In the genomic region with DNA sequence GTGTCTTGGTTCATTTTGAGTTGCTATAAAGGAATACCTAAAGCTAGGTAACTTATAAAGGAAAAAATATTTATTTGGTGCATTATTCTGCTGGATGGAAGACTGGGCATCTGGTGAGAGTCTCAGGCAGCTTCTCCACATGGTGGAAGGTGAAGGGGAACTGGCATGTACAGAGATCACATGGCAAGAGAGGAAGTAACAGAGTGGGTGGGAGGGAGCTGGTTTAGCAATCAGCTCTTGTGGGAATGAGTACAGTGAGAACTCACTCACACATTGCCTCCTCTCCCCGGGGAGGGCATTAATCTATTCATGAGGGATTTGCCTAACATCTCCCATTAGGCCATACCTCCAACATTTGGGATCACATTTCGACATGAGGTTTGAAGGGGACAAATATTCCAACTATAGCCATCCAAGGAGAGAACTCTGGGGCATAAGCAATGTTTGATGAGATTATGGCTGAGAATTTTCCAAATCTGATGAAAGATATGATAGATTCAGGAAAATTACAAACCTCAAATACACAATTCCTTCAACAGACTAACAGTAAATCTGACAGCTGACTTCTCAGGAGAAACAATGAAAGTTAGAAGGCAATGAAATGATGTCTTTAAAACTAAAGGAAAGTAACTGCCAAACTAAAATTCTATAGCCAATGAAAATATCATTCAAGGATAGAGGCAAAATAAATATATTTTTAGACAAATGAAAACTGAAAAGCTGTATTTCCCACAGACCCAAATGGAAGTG, we compare ENCODE assay signal across 23 cellular contexts. TPM values are rescaled to one million over a fixed set of nuclear protein-coding genes. Genes with fewer than 3 reads are reported as not detected.
DNase-seq lines count a peak whose midpoint lies in the region; ATAC-seq, FAIRE-seq and TF ChIP-seq lines count a peak whose summit lies in the region.
"Had no signal": no experiment of that assay in that cellular context is flagged by ENCODE, and none has a peak within 500 bp of the region (broad histone marks: within the 10 kb centered on the region; RNA-seq: fewer than 3 reads in every experiment).

No MANE protein-coding gene starts in this region.

- BruUV-seq in HepG2 (replicated peaks; lab: Mats Ljungman, UMichigan), result no TSS peak

- no peak for TF ChIP-seq CTCF in HepG2 (CRISPR knock-in tag; IDR thresholded peaks at IDR 0.05)
- TF ChIP-seq CTCF in right lobe of liver (IDR thresholded peaks at IDR 0.05), result no peak

- TF ChIP-seq EP300 in HepG2 (IDR thresholded peaks at IDR 0.05; ENCODE audit: low read depth in 2 of 2, low read length in 2 of 2), result no peak
- no peak for TF ChIP-seq EP300 in HepG2 (CRISPR knock-in tag; IDR thresholded peaks at IDR 0.05; ENCODE audit: borderline replicate concordance)

- intact Hi-C loops in HepG2 (cut with micrococcal nuclease; ENCODE audit: unreplicated experiment), result no loop called here
- intact Hi-C loops in right lobe of liver (cut with DNase I), result no loop called here

- TF ChIP-seq POLR2A in HepG2 (IDR thresholded peaks at IDR 0.05; ENCODE audit: insufficient read depth in 1 of 2, low read depth in 2 of 2, low read length in 2 of 2) (no peak), right lobe of liver (IDR thresholded peaks at IDR 0.05) (no peak)

- H3K27me3 ChIP-seq in HepG2 (ENCODE audit: control insufficient read depth in 1 of 2, insufficient read depth in 2 of 2, low read length in 2 of 2) (no peaks in the 10 kb centered on the region; a peak in 1 of 5 replicates), right lobe of liver (no peaks in the 10 kb centered on the region)
- H3K27me3 ChIP-seq: BE2C had no signal

- no peaks in the 10 kb centered on the region for H3K79me2 ChIP-seq in HepG2 (ENCODE audit: insufficient read depth, low read length)

- CTCF ChIA-PET in HepG2 (lab: Yijun Ruan, JAX; ENCODE audit: low intra/inter-chr PET ratio, low total read pairs), result no interaction called here

- H4K20me1 ChIP-seq in HepG2 (ENCODE audit: insufficient read depth, low read length), result no peaks in the 10 kb centered on the region

- no peaks in the 10 kb centered on the region for H3K4me1 ChIP-seq in HepG2 (ENCODE audit: insufficient read depth, low read length)
- H3K4me1 ChIP-seq in right lobe of liver, result no peaks in the 10 kb centered on the region
- H3K4me1 ChIP-seq: A549, BE2C, SJCRH30 had no signal

- WGBS in HepG2 (ENCODE audit: low lambda C conversion rate), result 0% methylated on average over 2 of the region's 2 CpGs
- 43% methylated on average over 2 of the region's 2 CpGs for WGBS in right lobe of liver (ENCODE audit: insufficient coverage, low coverage, low lambda C conversion rate, missing lambda C conversion rate)

- H3K4me3 ChIP-seq in HepG2 (replicated peaks in 1 of 3; ENCODE audit: insufficient read depth in 1 of 3, low read depth in 2 of 3, low read length in 3 of 3) (no peak overlapping the region), right lobe of liver (no peak overlapping the region)
- H3K4me3 ChIP-seq: A549, SJCRH30 had no signal

- H2AFZ ChIP-seq in HepG2 (ENCODE audit: low read length), result no peak overlapping the region

- ATAC-seq in HepG2, result no peak
- no peak for ATAC-seq in right lobe of liver
- ATAC-seq: A549 had no signal

- POLR2A ChIA-PET in HepG2 (lab: Yijun Ruan, JAX), result no interaction called here

- no peak overlapping the region for H3K9ac ChIP-seq in HepG2 (ENCODE audit: insufficient read depth, low read depth, low read length)
- H3K9ac ChIP-seq: KMS-11 had no signal

- H3K27ac ChIP-seq in HepG2 (ENCODE audit: extremely low read length, insufficient read depth, low read length), result no peak overlapping the region
- H3K27ac ChIP-seq in right lobe of liver, result no peak overlapping the region
- H3K27ac ChIP-seq: A549, KMS-11, RWPE1, SJCRH30 had no signal

- FAIRE-seq in HepG2 (lab: Jason Lieb, UNC) (no peak), HTR-8/SVneo (lab: Jason Lieb, UNC) (no peak)
- FAIRE-seq: A549, GM12891 had no signal

- TF ChIP-seq RAD21 in HepG2 (CRISPR knock-in tag; IDR thresholded peaks at IDR 0.05), result no peak

- H3K9me3 ChIP-seq in HepG2 (ENCODE audit: low read length), result peaks cover 60% of the 10 kb centered on the region
- peaks cover 0 to 5% (median 0%) of the 10 kb centered on the region in 4 donors for H3K9me3 ChIP-seq in right lobe of liver
- H3K9me3 ChIP-seq: A549, BE2C had no signal

- no peak for DNase-seq in HepG2 (ENCODE audit: low spot score)
- no peak for DNase-seq in right lobe of liver
- DNase-seq in MV-4-11 (lab: John Stamatoyannopoulos, UW), result peak; percentile 75
- peak; percentile 1 for DNase-seq in amniotic epithelial cell (ENCODE audit: low read depth)
- DNase-seq in HTR-8/SVneo (ENCODE audit: insufficient read length, low spot score), result no peak
- no peak for DNase-seq in NCI-H1048 (lab: John Stamatoyannopoulos, UW)
- DNase-seq in NCI-H2029 treated with DMSO at 0.1 percent for 48 hours (lab: John Stamatoyannopoulos, UW), result no peak
- DNase-seq: BE2C; CD4-positive, CD25-positive, alpha-beta regulatory T cell; DND-41; H7; HFFc6; NCI-H1092 treated with DMSO at 0.1 percent for 48 hours; NCI-H146; NCI-H2081; NCI-H446 treated with DMSO at 0.1 percent for 48 hours; NCI-H526 treated with DMSO at 0.1 percent for 48 hours; SJCRH30 had no signal

- H3K4me2 ChIP-seq in HepG2 (ENCODE audit: low read depth, low read length), result no peak overlapping the region
- H3K4me2 ChIP-seq: A549, KMS-11 had no signal

- in situ Hi-C loops in HepG2 (cut with HindIII; ENCODE audit: extremely low pct_ligation_motif_present, low pct_unique_long_range_greater_than_20kb), result no loop called here

- H3K36me3 ChIP-seq in HepG2 (replicated peaks in 1 of 2; ENCODE audit: control insufficient read depth in 1 of 2, insufficient read depth in 2 of 2, low read length in 2 of 2) (no peaks in the 10 kb centered on the region), right lobe of liver (no peaks in the 10 kb centered on the region)
- H3K36me3 ChIP-seq: BE2C, SJCRH30 had no signal

TF ChIP-seq in HepG2, 621 proteins besides CTCF, POLR2A, EP300 and RAD21:
- TF ChIP-seq ZNF317 (CRISPR knock-in tag; IDR thresholded peaks at IDR 0.05), result peak; percentile 93
- TF ChIP-seq MLLT10 (CRISPR knock-in tag; IDR thresholded peaks at IDR 0.05), result no peak
- TF ChIP-seq ZC3H4 (CRISPR knock-in tag; IDR thresholded peaks at IDR 0.05; ENCODE audit: borderline replicate concordance), result no peak

RNA-seq across cellular contexts. Expression of a gene that starts 52.5 kb away (rescaled TPM):
- total RNA-seq in HepG2 (2016; rRNA removed; fragmentation: Illumina TruSeq; extraction: Trizol), result not detected in 2 replicates
- not detected in 2 replicates for total RNA-seq in HepG2 (2016; cell fraction: cytosol; rRNA removed; fragmentation: Illumina TruSeq; extraction: Trizol; ENCODE audit: low read depth)
- total RNA-seq in HepG2 (2016; cell fraction: insoluble cytoplasmic fraction; rRNA removed; fragmentation: Illumina TruSeq; extraction: Trizol), result not detected in 2 replicates
- not detected in 2 replicates for total RNA-seq in HepG2 (2016; cell fraction: membrane; rRNA removed; fragmentation: Illumina TruSeq; extraction: Trizol)
- total RNA-seq in HepG2 (2016; cell fraction: nucleus; rRNA removed; fragmentation: Illumina TruSeq; extraction: Trizol), result not detected in 2 replicates
- not detected in 2 replicates for polyA plus RNA-seq in HepG2 (2011; rRNA removed)
- polyA plus RNA-seq in HepG2 (2011; cell fraction: cytosol; rRNA removed), result not detected in 2 replicates
- polyA plus RNA-seq in HepG2 (2011; cell fraction: nucleus; rRNA removed), result not detected in 2 replicates
- not detected in 2 replicates for polyA plus RNA-seq in HepG2 (2012)
- polyA plus RNA-seq in HepG2 (2016; cell fraction: cytosol; fragmentation: Illumina TruSeq; extraction: Trizol; ENCODE audit: low read depth), result not detected in 2 replicates
- polyA plus RNA-seq in HepG2 (2016; cell fraction: insoluble cytoplasmic fraction; fragmentation: Illumina TruSeq; extraction: Trizol; ENCODE audit: low read depth), result not detected in 2 replicates
- not detected in 2 replicates for polyA plus RNA-seq in HepG2 (2016; cell fraction: membrane; fragmentation: Illumina TruSeq; extraction: Trizol; ENCODE audit: low read depth)
- polyA plus RNA-seq in HepG2 (2016; cell fraction: nucleus; fragmentation: Illumina TruSeq; extraction: Trizol; ENCODE audit: insufficient read depth, low read depth), result not detected in 2 replicates
- 9.8 TPM in 1 of 2 replicates, not detected in the other for polyA minus RNA-seq in HepG2 (2011; rRNA and poly(A)+ RNA removed; ENCODE audit: low replicate concordance)
- polyA minus RNA-seq in HepG2 (2011; cell fraction: cytosol; rRNA and poly(A)+ RNA removed), result not detected in 2 replicates
- polyA minus RNA-seq in HepG2 (2011; cell fraction: nucleus; rRNA and poly(A)+ RNA removed), result not detected in 2 replicates
- total RNA-seq in right lobe of liver, result 1 to 10 TPM in 3 of 6 experiments, under 1 TPM in 3; 0.15 to 2.2 (median 0.98) TPM
- total RNA-seq: CD4-positive, CD25-positive, alpha-beta regulatory T cell; T-helper 1 cell treated with Interleukin-12 subunit alpha and Interleukin-12 subunit beta and Interleukin-4 antibody, amounts not matched to agents 30 ng/mL and 1 ng/mL, for 36 hours had no signal
- polyA plus RNA-seq: A549 had no signal

Comparison
In these comparisons a context has a peak if more than half of its experiments do, and no peak if none do; other contexts are left out.
1. DNase-seq: peak in MV-4-11 (single experiment) and amniotic epithelial cell (single experiment); none in HepG2 (single experiment), right lobe of liver (0 of 3), HTR-8/SVneo (single experiment), NCI-H1048 (single experiment) and NCI-H2029 treated with DMSO at 0.1 percent for 48 hours (single experiment).